Comparison of ENCODE assay signal across 9 cellular contexts in the genomic region with DNA sequence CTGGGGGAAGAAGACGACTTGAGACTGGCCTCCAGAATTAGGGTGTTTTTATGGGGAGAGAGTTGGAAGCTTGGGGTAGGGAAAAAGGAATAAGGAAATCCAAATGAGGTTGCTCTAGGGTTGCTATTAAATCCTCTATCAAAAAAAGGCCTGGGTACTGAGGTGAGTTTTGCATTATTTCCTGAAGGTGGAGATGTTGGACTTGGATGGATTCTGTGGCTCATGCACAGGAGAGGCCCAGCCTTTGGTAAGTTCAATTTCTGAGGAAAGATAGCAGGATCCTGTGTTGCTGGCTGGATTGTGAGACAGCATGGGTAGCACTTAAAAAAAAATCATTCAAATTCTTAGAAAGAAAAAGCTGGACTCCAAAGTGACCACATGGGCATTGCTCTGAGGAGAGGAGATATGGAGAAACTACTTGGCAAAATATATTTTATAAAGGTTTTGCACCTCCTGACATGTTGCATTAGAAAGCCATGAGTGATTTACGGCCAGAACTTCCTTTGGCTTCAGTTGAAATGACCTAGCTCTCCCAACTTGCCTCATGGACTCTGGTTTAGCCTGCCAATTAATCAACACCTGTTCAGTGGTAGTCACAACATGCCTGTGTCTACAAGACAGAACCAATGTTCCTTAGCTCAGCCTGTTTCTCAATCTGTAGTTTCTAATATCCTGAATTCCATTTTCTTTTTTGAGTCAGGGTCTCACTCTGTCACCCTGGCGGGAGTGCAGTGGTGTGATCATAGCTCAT.
DNase-seq lines count a peak whose midpoint lies in the region; ATAC-seq, FAIRE-seq and TF ChIP-seq lines count a peak whose summit lies in the region.
"Had no signal": no experiment of that assay in that cellular context is flagged by ENCODE, and none has a peak within 500 bp of the region (broad histone marks: within the 10 kb centered on the region; RNA-seq: fewer than 3 reads in every experiment).

No MANE protein-coding gene starts in this region.

- H3K36me3 ChIP-seq in Loucy (ENCODE audit: insufficient read depth, low read length) (no peaks in the 10 kb centered on the region), PC-9 (ENCODE audit: low read depth) (no peaks in the 10 kb centered on the region), keratinocyte (ENCODE audit: control insufficient read depth in 2 of 2, extremely low read depth in 1 of 2, insufficient read depth in 2 of 2, low read length in 2 of 2) (no peaks in the 10 kb centered on the region)

- CTCF ChIA-PET in PC-9 (lab: Charles Lee) = no interaction called here

- H3K79me2 ChIP-seq in Loucy (ENCODE audit: insufficient read depth, low read length) (no peaks in the 10 kb centered on the region), PC-9 (ENCODE audit: low read depth) (no peaks in the 10 kb centered on the region), keratinocyte (ENCODE audit: control insufficient read depth, insufficient read depth, low read length) (no peaks in the 10 kb centered on the region)

- H3F3A ChIP-seq in Loucy (ENCODE audit: low read depth) (no peaks in the 10 kb centered on the region), PC-9 (ENCODE audit: insufficient read depth, low read depth) (no peaks in the 10 kb centered on the region)

- H3K9ac ChIP-seq in Loucy (ENCODE audit: low read depth, low read length, poor library complexity, severe bottlenecking) (no peak overlapping the region), keratinocyte (ENCODE audit: control insufficient read depth, extremely low read depth, insufficient read depth, low read length) (no peak overlapping the region)

- TF ChIP-seq POLR2A in GM12891 (IDR thresholded peaks at IDR 0.05; ENCODE audit: low read depth, low read length) = no peak

- H3K27me3 ChIP-seq in Loucy (ENCODE audit: insufficient read depth, low read length, poor library complexity, severe bottlenecking) (no peaks in the 10 kb centered on the region), PC-9 (ENCODE audit: insufficient read depth, low read depth) (peaks cover 52% of the 10 kb centered on the region), keratinocyte (ENCODE audit: control insufficient read depth, extremely low read depth, insufficient read depth, low read length) (peaks cover 3% of the 10 kb centered on the region)

- H3K4me3 ChIP-seq in Loucy (ENCODE audit: low read length, poor library complexity, severe bottlenecking) (no peak overlapping the region), PC-9 (no peak overlapping the region), keratinocyte (ENCODE audit: control insufficient read depth in 2 of 3, extremely low read depth in 1 of 3, insufficient read depth in 2 of 3, low read depth in 1 of 3, low read length in 3 of 3) (no peak overlapping the region)

- FAIRE-seq in keratinocyte (lab: Jason Lieb, UNC) (no peak), GM12891 (lab: Jason Lieb, UNC) (no peak)

- H3K9me2 ChIP-seq in Loucy (replicated peaks; ENCODE audit: low read depth, low read length) (no peaks in the 10 kb centered on the region), PC-9 (ENCODE audit: insufficient read depth) (no peaks in the 10 kb centered on the region)

- H3K4me2 ChIP-seq in Loucy (ENCODE audit: low read depth, low read length, poor library complexity, severe bottlenecking) = no peak overlapping the region
- no peak overlapping the region for H3K4me2 ChIP-seq in PC-9
- H3K4me2 ChIP-seq in keratinocyte (ENCODE audit: control insufficient read depth, extremely low read depth, insufficient read depth, low read depth, low read length) = no peak overlapping the region

- H3K9me1 ChIP-seq in keratinocyte (ENCODE audit: control insufficient read depth, extremely low read depth, insufficient read depth, low read length) = no peaks in the 10 kb centered on the region

- H3K27ac ChIP-seq in C4-2B (no peak overlapping the region), PC-9 (no peak overlapping the region), keratinocyte (ENCODE audit: control insufficient read depth, insufficient read depth, low read length) (no peak overlapping the region)

- BruUV-seq in PC-9 (replicated peaks; lab: Mats Ljungman, UMichigan) = no TSS peak

- H4K20me1 ChIP-seq in Loucy (ENCODE audit: insufficient read depth, low read length, poor library complexity, severe bottlenecking) (no peaks in the 10 kb centered on the region), PC-9 (ENCODE audit: insufficient read depth) (no peaks in the 10 kb centered on the region), keratinocyte (ENCODE audit: control insufficient read depth, extremely low read depth, insufficient read depth, low read length) (no peaks in the 10 kb centered on the region)

- intact Hi-C loops in PC-9 (cut with micrococcal nuclease; ENCODE audit: unreplicated experiment) = loop anchor here (5.0 to 10.0 kb wide), 2 partner anchors 370 to 708 kb away; no protein-coding TSS in a partner anchor

- no peaks in the 10 kb centered on the region for H3K4me1 ChIP-seq in Loucy (ENCODE audit: insufficient read depth, low read length, poor library complexity, severe bottlenecking)
- H3K4me1 ChIP-seq in PC-9 (replicated peaks; ENCODE audit: insufficient read depth) = no peaks in the 10 kb centered on the region
- no peaks in the 10 kb centered on the region for H3K4me1 ChIP-seq in keratinocyte (ENCODE audit: control insufficient read depth, extremely low read depth, insufficient read depth, low read length)

- POLR2A ChIA-PET in PC-9 (lab: Charles Lee; ENCODE audit: unreplicated experiment) = no interaction called here

- no peak for ATAC-seq in HG02973 (IDR thresholded peaks at IDR 0.05; ENCODE audit: unreplicated experiment)
- no peak for ATAC-seq in GM18907 (IDR thresholded peaks at IDR 0.05; ENCODE audit: unreplicated experiment)
- no peak for ATAC-seq in GM21576 (IDR thresholded peaks at IDR 0.05; ENCODE audit: unreplicated experiment)

- H2AFZ ChIP-seq in Loucy (ENCODE audit: low read length) (no peak overlapping the region), PC-9 (no peak overlapping the region), keratinocyte (ENCODE audit: control insufficient read depth, low read length) (no peak overlapping the region)

- DNase-seq in PC-9 (no peak), keratinocyte (ENCODE audit: low read depth, low spot score) (no peak), GM12891 (ENCODE audit: insufficient read length, low spot score) (no peak)
- DNase-seq: MM.1S had no signal

- TF ChIP-seq CTCF in C4-2B (conservative IDR thresholded peaks at IDR 0.05) (peak; percentile 79), Loucy (conservative IDR thresholded peaks at IDR 0.05; ENCODE audit: low read length) (peak; percentile 72), PC-9 (conservative IDR thresholded peaks at IDR 0.05) (peak; percentile 32; the same call in 1 of the 2 replicates), keratinocyte (optimal IDR thresholded peaks at IDR 0.05 in 1 of 3, IDR thresholded peaks at IDR 0.05 in 1 of 3, conservative IDR thresholded peaks at IDR 0.05 in 1 of 3; ENCODE audit: extremely low read depth in 1 of 3, insufficient read depth in 2 of 3, low read length in 3 of 3) (peak in 2 of 3 experiments; percentile 36 to 50)

- dilution Hi-C loops in keratinocyte (cut with MboI; ENCODE audit: extremely low pct_ligation_motif_present, low sequenced_read_pairs) = no loop called here

- H3K9me3 ChIP-seq in Loucy (ENCODE audit: insufficient read depth, low read depth, low read length) = no peaks in the 10 kb centered on the region
- H3K9me3 ChIP-seq in PC-9 (ENCODE audit: insufficient read depth, low read depth) = no peaks in the 10 kb centered on the region
- no peaks in the 10 kb centered on the region for H3K9me3 ChIP-seq in keratinocyte (ENCODE audit: control insufficient read depth, low read depth, low read length)

TF ChIP-seq in GM12891, 5 proteins besides CTCF, POLR2A, EP300 and RAD21:
- TF ChIP-seq PAX5 (IDR thresholded peaks at IDR 0.05; ENCODE audit: insufficient read depth, low read length, severe bottlenecking) (no peak), SPI1 (IDR thresholded peaks at IDR 0.05; ENCODE audit: low read depth, low read length) (no peak), TAF1 (IDR thresholded peaks at IDR 0.05; ENCODE audit: low read depth, low read length) (no peak), POLR2AphosphoS5 (IDR thresholded peaks at IDR 0.05; ENCODE audit: low read depth, low read length) (no peak), POU2F2 (IDR thresholded peaks at IDR 0.05; ENCODE audit: low read depth, low read length) (no peak)
